Comparison of ENCODE assay signal across 28 cellular contexts in the genomic region with DNA sequence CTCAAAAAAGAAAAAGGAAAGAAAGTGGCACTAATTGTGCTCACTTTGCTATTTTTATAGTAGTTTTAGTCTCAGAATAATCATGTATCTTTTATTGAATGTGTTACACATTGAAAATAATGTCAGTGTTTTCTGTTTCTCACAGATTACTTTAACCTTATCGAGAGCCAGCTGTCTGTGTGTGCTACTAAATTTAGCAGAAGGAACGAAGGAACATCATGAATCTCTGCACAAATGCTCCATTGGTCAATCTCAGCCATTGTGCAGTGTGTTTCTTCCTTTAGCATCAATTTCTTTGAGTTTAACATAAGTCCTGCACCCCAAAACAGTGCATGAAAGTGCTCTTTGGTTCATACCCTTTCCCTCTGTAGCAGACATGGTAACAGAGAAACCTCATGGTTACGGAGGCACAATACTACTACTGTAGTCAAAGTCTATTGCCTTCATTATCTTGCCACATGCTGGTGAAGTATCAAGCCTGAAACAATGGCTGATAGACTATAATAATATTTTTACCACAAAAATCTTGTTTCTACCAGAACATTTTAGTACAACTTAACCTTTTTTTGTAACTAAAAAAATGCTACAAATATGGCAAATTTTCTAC.
"Had no signal": no experiment of that assay in that cellular context is flagged by ENCODE, and none has a peak within 500 bp of the region (broad histone marks: within the 10 kb centered on the region; RNA-seq: fewer than 3 reads in every experiment).

No MANE protein-coding gene starts in this region.

- H3K27me3 ChIP-seq: body of pancreas, esophagus squamous epithelium had no signal

- H3K4me1 Mint-ChIP-seq: activated CD4-positive, alpha-beta T cell treated with anti-CD3 and anti-CD28 coated beads for 36 hours; activated CD4-positive, alpha-beta T cell treated with anti-CD3 and anti-CD28 coated beads, Interleukin-2, amount 10 ng/mL, durations not matched to agents 24 days and 14 days; activated naive CD4-positive, alpha-beta T cell treated with anti-CD3 and anti-CD28 coated beads, Interleukin-2, amount 10 ng/mL, durations not matched to agents 7 days and 5 days; activated naive CD8-positive, alpha-beta T cell treated with anti-CD3 and anti-CD28 coated beads, Interleukin-2, amount 10 ng/mL, durations not matched to agents 7 days and 5 days had no signal

- H3K27ac ChIP-seq: body of pancreas, epithelial cell of prostate, esophagus squamous epithelium had no signal

- H3K27ac Mint-ChIP-seq: activated CD4-positive, alpha-beta memory T cell treated with anti-CD3 and anti-CD28 coated beads for 36 hours; activated CD4-positive, alpha-beta T cell treated with anti-CD3 and anti-CD28 coated beads for 36 hours; activated CD4-positive, alpha-beta T cell treated with anti-CD3 and anti-CD28 coated beads, Interleukin-2, amount 10 ng/mL, durations not matched to agents 24 days and 14 days; activated CD8-positive, alpha-beta T cell treated with anti-CD3 and anti-CD28 coated beads, Interleukin-2, amount 10 ng/mL, durations not matched to agents 7 days and 5 days; activated naive CD4-positive, alpha-beta T cell treated with anti-CD3 and anti-CD28 coated beads, Interleukin-2, amount 10 ng/mL, durations not matched to agents 7 days and 5 days; activated naive CD4-positive, alpha-beta T cell treated with anti-CD3 and anti-CD28 coated beads, Interleukin-2, amount 50 U/mL, for 72 hours; activated naive CD8-positive, alpha-beta T cell treated with anti-CD3 and anti-CD28 coated beads, Interleukin-2, amount 10 ng/mL, durations not matched to agents 7 days and 5 days; activated T-cell treated with anti-CD3 and anti-CD28 coated beads, Interleukin-2, amount 50 U/mL, for 24 hours; activated T-cell treated with anti-CD3 and anti-CD28 coated beads, Interleukin-2, amount 50 U/mL, for 72 hours; T-helper 1 cell treated with Interleukin-12 subunit alpha and Interleukin-12 subunit beta and Interleukin-4 antibody, amounts not matched to agents 30 μg/mL and 1 μg/mL, for 36 hours had no signal

- H3K9me3 Mint-ChIP-seq: activated CD4-positive, alpha-beta memory T cell treated with anti-CD3 and anti-CD28 coated beads for 36 hours; activated CD4-positive, alpha-beta T cell treated with anti-CD3 and anti-CD28 coated beads, Interleukin-2, amount 10 ng/mL, durations not matched to agents 24 days and 14 days; activated naive CD4-positive, alpha-beta T cell treated with anti-CD3 and anti-CD28 coated beads, Interleukin-2, amount 10 ng/mL, durations not matched to agents 7 days and 5 days; activated naive CD4-positive, alpha-beta T cell treated with anti-CD3 and anti-CD28 coated beads, Interleukin-2, amount 50 U/mL, for 72 hours; activated naive CD8-positive, alpha-beta T cell treated with anti-CD3 and anti-CD28 coated beads, Interleukin-2, amount 10 ng/mL, durations not matched to agents 7 days and 5 days; activated T-cell treated with anti-CD3 and anti-CD28 coated beads, Interleukin-2, amount 50 U/mL, for 24 hours; activated T-cell treated with anti-CD3 and anti-CD28 coated beads, Interleukin-2, amount 50 U/mL, for 72 hours; T-helper 1 cell treated with Interleukin-12 subunit alpha and Interleukin-12 subunit beta and Interleukin-4 antibody, amounts not matched to agents 30 μg/mL and 1 μg/mL, for 36 hours had no signal

- H3K4me3 ChIP-seq: body of pancreas, esophagus squamous epithelium had no signal

- H3K36me3 ChIP-seq: esophagus squamous epithelium had no signal

- H3K27me3 Mint-ChIP-seq: activated CD4-positive, alpha-beta memory T cell treated with anti-CD3 and anti-CD28 coated beads for 36 hours; activated CD4-positive, alpha-beta T cell treated with anti-CD3 and anti-CD28 coated beads, Interleukin-2, amount 10 ng/mL, durations not matched to agents 24 days and 14 days; activated naive CD4-positive, alpha-beta T cell treated with anti-CD3 and anti-CD28 coated beads, Interleukin-2, amount 10 ng/mL, durations not matched to agents 7 days and 5 days; activated T-cell treated with anti-CD3 and anti-CD28 coated beads, Interleukin-2, amount 50 U/mL, for 24 hours had no signal

- H3K4me1 ChIP-seq: body of pancreas, esophagus squamous epithelium had no signal

- DNase-seq: activated CD4-positive, alpha-beta memory T cell treated with anti-CD3 and anti-CD28 coated beads for 36 hours; activated CD4-positive, alpha-beta T cell treated with anti-CD3 and anti-CD28 coated beads for 36 hours; activated CD4-positive, alpha-beta T cell treated with anti-CD3 and anti-CD28 coated beads, Interleukin-2, amount 10 ng/mL, durations not matched to agents 24 days and 14 days; activated CD4-positive, CD25-positive, alpha-beta regulatory T cell; activated CD4-positive, CD25-positive, alpha-beta regulatory T cell treated with anti-CD3 and anti-CD28 coated beads, Interleukin-2, amount 50 U/mL, for 72 hours; activated CD8-positive, alpha-beta memory T cell treated with anti-CD3 and anti-CD28 coated beads, Interleukin-2, amount 50 U/mL, for 48 hours; activated CD8-positive, alpha-beta T cell treated with anti-CD3 and anti-CD28 coated beads, Interleukin-2, amount 10 ng/mL, durations not matched to agents 7 days and 5 days; activated gamma-delta T cell; activated naive CD4-positive, alpha-beta T cell; activated naive CD4-positive, alpha-beta T cell treated with anti-CD3 and anti-CD28 coated beads, Interleukin-2, amount 10 ng/mL, durations not matched to agents 7 days and 5 days; activated naive CD8-positive, alpha-beta T cell treated with anti-CD3 and anti-CD28 coated beads, Interleukin-2, amount 10 ng/mL, durations not matched to agents 7 days and 5 days; activated T-cell treated with anti-CD3 and anti-CD28 coated beads for 4 hours; activated T-cell treated with anti-CD3 and anti-CD28 coated beads, Interleukin-2, amount 50 U/mL, for 24 hours; activated T-cell treated with anti-CD3 and anti-CD28 coated beads, Interleukin-2, amount 50 U/mL, for 72 hours; body of pancreas; caudate nucleus; effector CD8-positive, alpha-beta T cell; esophagus squamous epithelium; head of caudate nucleus; hypothalamus; T1000 had no signal

- ATAC-seq: activated CD4-positive, alpha-beta T cell treated with anti-CD3 and anti-CD28 coated beads for 36 hours; activated CD8-positive, alpha-beta T cell treated with anti-CD3 and anti-CD28 coated beads, Interleukin-2, amount 10 ng/mL, durations not matched to agents 7 days and 5 days; activated naive CD4-positive, alpha-beta T cell treated with anti-CD3 and anti-CD28 coated beads, Interleukin-2, amount 50 U/mL, for 72 hours; activated T-cell treated with anti-CD3 and anti-CD28 coated beads, Interleukin-2, amount 50 U/mL, for 72 hours; body of pancreas had no signal

- H3K4me3 Mint-ChIP-seq: activated CD4-positive, alpha-beta memory T cell treated with anti-CD3 and anti-CD28 coated beads for 36 hours; activated CD4-positive, alpha-beta T cell treated with anti-CD3 and anti-CD28 coated beads for 36 hours; activated CD4-positive, alpha-beta T cell treated with anti-CD3 and anti-CD28 coated beads, Interleukin-2, amount 10 ng/mL, durations not matched to agents 24 days and 14 days; activated CD8-positive, alpha-beta T cell treated with anti-CD3 and anti-CD28 coated beads, Interleukin-2, amount 10 ng/mL, durations not matched to agents 7 days and 5 days; activated naive CD4-positive, alpha-beta T cell treated with anti-CD3 and anti-CD28 coated beads, Interleukin-2, amount 10 ng/mL, durations not matched to agents 7 days and 5 days; activated naive CD8-positive, alpha-beta T cell treated with anti-CD3 and anti-CD28 coated beads, Interleukin-2, amount 10 ng/mL, durations not matched to agents 7 days and 5 days; activated T-cell treated with anti-CD3 and anti-CD28 coated beads, Interleukin-2, amount 50 U/mL, for 24 hours; activated T-cell treated with anti-CD3 and anti-CD28 coated beads, Interleukin-2, amount 50 U/mL, for 72 hours; T-helper 1 cell treated with Interleukin-12 subunit alpha and Interleukin-12 subunit beta and Interleukin-4 antibody, amounts not matched to agents 30 μg/mL and 1 μg/mL, for 36 hours had no signal

- FAIRE-seq: colon, endometrium, endothelial cell of umbilical vein, frontal cortex had no signal

- H3K9me3 ChIP-seq: body of pancreas, esophagus squamous epithelium had no signal

- H3K36me3 Mint-ChIP-seq: activated CD4-positive, alpha-beta memory T cell treated with anti-CD3 and anti-CD28 coated beads for 36 hours; activated naive CD4-positive, alpha-beta T cell treated with anti-CD3 and anti-CD28 coated beads, Interleukin-2, amount 10 ng/mL, durations not matched to agents 7 days and 5 days; activated naive CD4-positive, alpha-beta T cell treated with anti-CD3 and anti-CD28 coated beads, Interleukin-2, amount 50 U/mL, for 72 hours; activated naive CD8-positive, alpha-beta T cell treated with anti-CD3 and anti-CD28 coated beads, Interleukin-2, amount 10 ng/mL, durations not matched to agents 7 days and 5 days had no signal
